7 cellular contexts compared by ENCODE assay signal in genomic region chr2:64018715-64019082, GRCh38. TPM values are rescaled to one million over a fixed set of nuclear protein-coding genes. Genes with fewer than 3 reads are reported as not detected.
DNase-seq lines count a peak whose midpoint lies in the region; ATAC-seq and TF ChIP-seq lines count a peak whose summit lies in the region.

No MANE protein-coding gene starts in this region.

- H3K36me3 Mint-ChIP-seq in activated CD4-positive, alpha-beta T cell treated with anti-CD3 and anti-CD28 coated beads, Interleukin-2, amount 10 ng/mL, durations not matched to agents 7 days and 5 days (ENCODE audit: low read depth), result peaks cover 21% of the 10 kb centered on the region
- no peaks in the 10 kb centered on the region for H3K36me3 Mint-ChIP-seq in neural crest cell (ENCODE audit: low read depth)

- H3K4me3 ChIP-seq in fibroblast of villous mesenchyme (ENCODE audit: low read depth, low read length), result peak overlapping the region; percentile 78

- TF ChIP-seq CTCF in fibroblast of villous mesenchyme (IDR thresholded peaks at IDR 0.05; ENCODE audit: insufficient read depth, low read depth, low read length) (no peak), neural crest cell (conservative IDR thresholded peaks at IDR 0.05) (no peak)

- no peaks in the 10 kb centered on the region for H3K27me3 Mint-ChIP-seq in activated CD4-positive, alpha-beta T cell treated with anti-CD3 and anti-CD28 coated beads, Interleukin-2, amount 10 ng/mL, durations not matched to agents 7 days and 5 days
- H3K27me3 Mint-ChIP-seq in neural crest cell (ENCODE audit: low read depth), result no peaks in the 10 kb centered on the region

- peak; percentile 65 for DNase-seq in ELR (ENCODE audit: low read depth)
- DNase-seq in HuH-7 (ENCODE audit: low spot score), result peak; percentile 31
- DNase-seq in activated CD4-positive, alpha-beta T cell treated with anti-CD3 and anti-CD28 coated beads, Interleukin-2, amount 10 ng/mL, durations not matched to agents 7 days and 5 days, result peak; percentile 36
- peak; percentile 63 for DNase-seq in fibroblast of villous mesenchyme (ENCODE audit: low read depth)
- DNase-seq in neural crest cell (ENCODE audit: low read depth, low spot score), result no peak
- no peak for DNase-seq in NCI-H2029 treated with DMSO at 0.1 percent for 48 hours (lab: John Stamatoyannopoulos, UW)

- peak; percentile 56 for ATAC-seq in GM21515 (IDR thresholded peaks at IDR 0.05; ENCODE audit: unreplicated experiment)

- H3K9me3 Mint-ChIP-seq in activated CD4-positive, alpha-beta T cell treated with anti-CD3 and anti-CD28 coated beads, Interleukin-2, amount 10 ng/mL, durations not matched to agents 7 days and 5 days, result no peaks in the 10 kb centered on the region
- no peaks in the 10 kb centered on the region for H3K9me3 Mint-ChIP-seq in neural crest cell

- H3K27ac Mint-ChIP-seq in activated CD4-positive, alpha-beta T cell treated with anti-CD3 and anti-CD28 coated beads, Interleukin-2, amount 10 ng/mL, durations not matched to agents 7 days and 5 days, result peak overlapping the region; percentile 97
- H3K27ac Mint-ChIP-seq in neural crest cell (ENCODE audit: unreplicated experiment), result peak overlapping the region; percentile 95

- H3K4me1 Mint-ChIP-seq in activated CD4-positive, alpha-beta T cell treated with anti-CD3 and anti-CD28 coated beads, Interleukin-2, amount 10 ng/mL, durations not matched to agents 7 days and 5 days, result peaks cover 45% of the 10 kb centered on the region
- peaks cover 36% of the 10 kb centered on the region for H3K4me1 Mint-ChIP-seq in neural crest cell

- CTCF ChIA-PET in activated CD4-positive, alpha-beta T cell treated with anti-CD3 and anti-CD28 coated beads, Interleukin-2, amount 10 ng/mL, durations not matched to agents 7 days and 5 days (lab: Charles Lee), result interaction anchor here (0.6 to 1.5 kb wide), 6 partner anchors 12 to 350 kb away, joined by 3 to 5 read pairs (median 3); no protein-coding TSS in a partner anchor

- POLR2A ChIA-PET in activated CD4-positive, alpha-beta T cell treated with anti-CD3 and anti-CD28 coated beads, Interleukin-2, amount 10 ng/mL, durations not matched to agents 7 days and 5 days (lab: Charles Lee), result interaction anchor here (0.6 kb wide), 1 partner anchor 504 kb away, joined by 3 read pairs; no protein-coding TSS in a partner anchor

- H3K4me3 Mint-ChIP-seq in activated CD4-positive, alpha-beta T cell treated with anti-CD3 and anti-CD28 coated beads, Interleukin-2, amount 10 ng/mL, durations not matched to agents 7 days and 5 days, result peak overlapping the region; percentile 97
- H3K4me3 Mint-ChIP-seq in neural crest cell, result peak overlapping the region; percentile 95

RNA-seq across cellular contexts. Expression of gene VPS54, which starts 0.5 kb away (rescaled TPM):
- 10 to 100 TPM; 16.8 to 17.4 TPM for total RNA-seq in activated CD4-positive, alpha-beta T cell treated with anti-CD3 and anti-CD28 coated beads, Interleukin-2, amount 10 ng/mL, durations not matched to agents 7 days and 5 days
- total RNA-seq in fibroblast of villous mesenchyme (22.2 and 32.0 TPM in 2 replicates), neural crest cell (26.8 and 27.1 TPM in 2 replicates)

Comparison
In these comparisons a context has a peak if more than half of its experiments do, and no peak if none do; other contexts are left out.
1. DNase-seq: peak in ELR (single experiment), HuH-7 (single experiment), activated CD4-positive, alpha-beta T cell treated with anti-CD3 and anti-CD28 coated beads, Interleukin-2, amount 10 ng/mL, durations not matched to agents 7 days and 5 days (single experiment) and fibroblast of villous mesenchyme (single experiment); none in neural crest cell (single experiment) and NCI-H2029 treated with DMSO at 0.1 percent for 48 hours (single experiment).